Comparison of ENCODE assay signal across 20 cellular contexts in the genomic region with DNA sequence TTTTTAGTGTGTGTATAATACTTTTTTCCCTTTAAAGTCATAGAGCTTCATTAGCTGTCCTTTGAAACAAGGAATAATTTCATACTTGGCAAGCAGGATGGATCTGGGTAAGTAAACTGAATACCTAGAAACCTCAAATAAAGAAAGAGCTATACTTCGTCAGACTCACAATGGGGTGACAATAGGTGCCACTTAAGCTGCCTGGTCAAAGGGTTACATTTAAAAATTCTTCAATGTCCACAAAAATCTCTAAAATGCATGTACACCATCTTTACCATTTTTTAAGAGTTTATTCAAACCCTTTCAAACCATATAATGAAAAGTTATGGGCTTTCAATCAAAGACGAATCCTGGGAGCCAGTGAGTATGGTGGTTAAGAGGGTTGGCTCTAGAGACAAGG. TPM values are rescaled to one million over a fixed set of nuclear protein-coding genes. Genes with fewer than 3 reads are reported as not detected.
DNase-seq lines count a peak whose midpoint lies in the region; ATAC-seq and TF ChIP-seq lines count a peak whose summit lies in the region.
"Had no signal": no experiment of that assay in that cellular context is flagged by ENCODE, and none has a peak within 500 bp of the region (broad histone marks: within the 10 kb centered on the region; RNA-seq: fewer than 3 reads in every experiment).

No MANE protein-coding gene starts in this region.

- in situ Hi-C loops in GM23248 (cut with MboI), result no loop called here

- peaks cover 83% of the 10 kb centered on the region for H3K79me2 ChIP-seq in GM23248 (ENCODE audit: insufficient read depth)

- no peak overlapping the region for H2AFZ ChIP-seq in GM23248
- H2AFZ ChIP-seq: neural progenitor cell had no signal

- TF ChIP-seq CTCF in natural killer cell (IDR thresholded peaks at IDR 0.05) (no peak), psoas muscle (IDR thresholded peaks at IDR 0.05) (no peak)

- no peak overlapping the region for H3K27ac Mint-ChIP-seq in activated CD4-positive, alpha-beta memory T cell treated with anti-CD3 and anti-CD28 coated beads, Interleukin-2, amount 10 ng/mL, durations not matched to agents 7 days and 5 days
- H3K27ac Mint-ChIP-seq in activated CD4-positive, alpha-beta memory T cell treated with anti-CD3 and anti-CD28 coated beads for 36 hours, result no peak overlapping the region
- no peak overlapping the region for H3K27ac Mint-ChIP-seq in activated T-helper 17 cell treated with anti-CD3 and anti-CD28 coated beads, Interleukin-2, amount 50 U/mL, for 72 hours
- peak overlapping the region; percentile 82 for H3K27ac Mint-ChIP-seq in natural killer cell
- H3K27ac Mint-ChIP-seq: neural progenitor cell had no signal

- H3K9me2 ChIP-seq in GM23248 (ENCODE audit: insufficient read depth), result no peaks in the 10 kb centered on the region

- H3K27ac ChIP-seq in GM23248, result no peak overlapping the region
- H3K27ac ChIP-seq in psoas muscle, result no peak overlapping the region
- H3K27ac ChIP-seq: foreskin keratinocyte, neural progenitor cell, upper lobe of right lung had no signal

- H3K4me1 ChIP-seq in GM23248 (ENCODE audit: insufficient read depth), result peaks cover 32% of the 10 kb centered on the region
- H3K4me1 ChIP-seq in psoas muscle, result peaks cover 28% of the 10 kb centered on the region

- no peaks in the 10 kb centered on the region for H3K9me3 ChIP-seq in GM23248 (ENCODE audit: low read depth)
- no peaks in the 10 kb centered on the region for H3K9me3 ChIP-seq in psoas muscle
- H3K9me3 ChIP-seq: upper lobe of right lung had no signal

- no peak for DNase-seq in activated CD4-positive, alpha-beta memory T cell treated with anti-CD3 and anti-CD28 coated beads, Interleukin-2, amount 10 ng/mL, durations not matched to agents 7 days and 5 days
- DNase-seq in activated CD4-positive, alpha-beta memory T cell treated with anti-CD3 and anti-CD28 coated beads for 36 hours, result no peak
- DNase-seq in GM23248 (no peak), natural killer cell (no peak), psoas muscle (no peak), NCI-H187 (lab: John Stamatoyannopoulos, UW) (no peak), T1000 (lab: John Stamatoyannopoulos, UW) (no peak)
- DNase-seq: activated CD4-positive, CD25-positive, alpha-beta regulatory T cell treated with anti-CD3 and anti-CD28 coated beads, Interleukin-2, amount 50 U/mL, for 72 hours; aorta; foreskin keratinocyte; GDM1; mesendoderm; NCI-H226; NK-92 treated with Interleukin-12 subunit alpha and Interleukin-12 subunit beta, amount 100 ng/mL, for 24 hours; retina; stimulated activated naive CD8-positive, alpha-beta T cell treated with anti-CD3 and anti-CD28 coated beads, Interleukin-15, Interleukin-2, amounts not matched to agents 100 U/mL and 50 U/mL, for 24 hours; T-helper 9 cell; upper lobe of right lung had no signal

- POLR2A ChIA-PET in activated CD4-positive, alpha-beta memory T cell treated with anti-CD3 and anti-CD28 coated beads, Interleukin-2, amount 10 ng/mL, durations not matched to agents 7 days and 5 days (lab: Charles Lee), result interaction anchor here (0.7 to 4.0 kb wide), 7 partner anchors 9 to 508 kb away, joined by 3 to 29 read pairs (median 5); no protein-coding TSS in a partner anchor
- POLR2A ChIA-PET in activated CD4-positive, alpha-beta memory T cell treated with anti-CD3 and anti-CD28 coated beads for 36 hours (lab: Charles Lee), result interaction anchor here (1.1 kb wide), 1 partner anchor 25 kb away, joined by 3 read pairs; no protein-coding TSS in a partner anchor

- peaks cover 62% of the 10 kb centered on the region for H3K4me1 Mint-ChIP-seq in activated CD4-positive, alpha-beta memory T cell treated with anti-CD3 and anti-CD28 coated beads, Interleukin-2, amount 10 ng/mL, durations not matched to agents 7 days and 5 days
- peaks cover 66% of the 10 kb centered on the region for H3K4me1 Mint-ChIP-seq in activated CD4-positive, alpha-beta memory T cell treated with anti-CD3 and anti-CD28 coated beads for 36 hours (ENCODE audit: low read depth)
- peaks cover 28% of the 10 kb centered on the region for H3K4me1 Mint-ChIP-seq in activated T-helper 17 cell treated with anti-CD3 and anti-CD28 coated beads, Interleukin-2, amount 50 U/mL, for 72 hours
- peaks cover 50 to 56% of the 10 kb centered on the region in 2 donors for H3K4me1 Mint-ChIP-seq in natural killer cell

- peaks cover 62% of the 10 kb centered on the region for H3K36me3 Mint-ChIP-seq in activated CD4-positive, alpha-beta memory T cell treated with anti-CD3 and anti-CD28 coated beads, Interleukin-2, amount 10 ng/mL, durations not matched to agents 7 days and 5 days (ENCODE audit: low read depth)
- H3K36me3 Mint-ChIP-seq in activated CD4-positive, alpha-beta memory T cell treated with anti-CD3 and anti-CD28 coated beads for 36 hours, result peaks cover 25% of the 10 kb centered on the region
- peaks cover 64% of the 10 kb centered on the region for H3K36me3 Mint-ChIP-seq in activated T-helper 17 cell treated with anti-CD3 and anti-CD28 coated beads, Interleukin-2, amount 50 U/mL, for 72 hours (ENCODE audit: low read depth)
- H3K36me3 Mint-ChIP-seq in natural killer cell, result peaks cover 10% of the 10 kb centered on the region

- H3K27me3 Mint-ChIP-seq in activated CD4-positive, alpha-beta memory T cell treated with anti-CD3 and anti-CD28 coated beads, Interleukin-2, amount 10 ng/mL, durations not matched to agents 7 days and 5 days, result no peaks in the 10 kb centered on the region
- H3K27me3 Mint-ChIP-seq in activated CD4-positive, alpha-beta memory T cell treated with anti-CD3 and anti-CD28 coated beads for 36 hours, result no peaks in the 10 kb centered on the region
- H3K27me3 Mint-ChIP-seq in activated T-helper 17 cell treated with anti-CD3 and anti-CD28 coated beads, Interleukin-2, amount 50 U/mL, for 72 hours, result no peaks in the 10 kb centered on the region
- no peaks in the 10 kb centered on the region for H3K27me3 Mint-ChIP-seq in natural killer cell (ENCODE audit: low read depth in 2 of 2)

- peak overlapping the region; percentile 37 for H3K4me3 Mint-ChIP-seq in activated CD4-positive, alpha-beta memory T cell treated with anti-CD3 and anti-CD28 coated beads, Interleukin-2, amount 10 ng/mL, durations not matched to agents 7 days and 5 days
- H3K4me3 Mint-ChIP-seq in activated CD4-positive, alpha-beta memory T cell treated with anti-CD3 and anti-CD28 coated beads for 36 hours, result no peak overlapping the region
- H3K4me3 Mint-ChIP-seq in activated T-helper 17 cell treated with anti-CD3 and anti-CD28 coated beads, Interleukin-2, amount 50 U/mL, for 72 hours, result peak overlapping the region; percentile 90
- peak overlapping the region; percentile 89 for H3K4me3 Mint-ChIP-seq in natural killer cell
- H3K4me3 Mint-ChIP-seq: neural progenitor cell had no signal

- CTCF ChIA-PET in activated CD4-positive, alpha-beta memory T cell treated with anti-CD3 and anti-CD28 coated beads, Interleukin-2, amount 10 ng/mL, durations not matched to agents 7 days and 5 days (lab: Charles Lee), result interaction anchor here (1.1 to 3.6 kb wide), 2 partner anchors 27 to 148 kb away, joined by 4 to 9 read pairs; no protein-coding TSS in a partner anchor
- CTCF ChIA-PET in activated CD4-positive, alpha-beta memory T cell treated with anti-CD3 and anti-CD28 coated beads for 36 hours (lab: Charles Lee), result interaction anchor here (0.7 to 0.8 kb wide), 2 partner anchors 13 to 90 kb away, joined by 3 to 4 read pairs; no protein-coding TSS in a partner anchor

- peak overlapping the region; percentile 5 for H3K4me2 ChIP-seq in GM23248 (ENCODE audit: unreplicated experiment)
- H3K4me2 ChIP-seq: neural progenitor cell had no signal

- WGBS in GM23248 (ENCODE audit: low coverage in 1 of 2, low lambda C conversion rate in 2 of 2, missing lambda C conversion rate in 2 of 2), 2 experiments, result 69 to 76% methylated on average over 2 of the region's 2 CpGs
- 81 to 93% (median 86%) methylated on average over 2 of the region's 2 CpGs for WGBS in psoas muscle, 3 donors

- intact Hi-C loops in activated CD4-positive, alpha-beta memory T cell treated with anti-CD3 and anti-CD28 coated beads for 36 hours (cut with micrococcal nuclease), result loop anchor here (10.0 kb wide), 2 partner anchors 292 to 592 kb away; a partner anchor contains a TSS
- intact Hi-C loops in natural killer cell (cut with micrococcal nuclease), result loop anchor here (10.0 kb wide), 1 partner anchor 108 kb away; a partner anchor contains a TSS
- intact Hi-C loops in psoas muscle (cut with DNase I), result no loop called here

- H3K36me3 ChIP-seq in GM23248 (ENCODE audit: low read depth) (peaks cover 20% of the 10 kb centered on the region), psoas muscle (ENCODE audit: insufficient read depth in 1 of 2, low read depth in 1 of 2) (peaks cover 0 to 39% of the 10 kb centered on the region in 2 donors)

- H3K27me3 ChIP-seq in GM23248 (replicated peaks; ENCODE audit: insufficient read depth) (no peaks in the 10 kb centered on the region), psoas muscle (ENCODE audit: insufficient read depth in 3 of 3, low read length in 2 of 3) (no peaks in the 10 kb centered on the region)
- H3K27me3 ChIP-seq: foreskin keratinocyte, neural progenitor cell, upper lobe of right lung had no signal

- no peak for ATAC-seq in activated T-helper 17 cell treated with anti-CD3 and anti-CD28 coated beads, Interleukin-2, amount 50 U/mL, for 72 hours (replicated peaks)
- ATAC-seq in natural killer cell (no peak), psoas muscle (no peak)
- ATAC-seq: foreskin keratinocyte; stimulated activated naive CD8-positive, alpha-beta T cell treated with anti-CD3 and anti-CD28 coated beads, Interleukin-15, Interleukin-2, amounts not matched to agents 100 U/mL and 50 U/mL, for 24 hours; upper lobe of right lung had no signal

- no peaks in the 10 kb centered on the region for H4K20me1 ChIP-seq in GM23248 (ENCODE audit: insufficient read depth)

- H3F3A ChIP-seq in GM23248 (ENCODE audit: insufficient read depth), result peaks cover 21% of the 10 kb centered on the region; the same call in 1 of the 2 replicates

- no peaks in the 10 kb centered on the region for H3K9me3 Mint-ChIP-seq in activated CD4-positive, alpha-beta memory T cell treated with anti-CD3 and anti-CD28 coated beads, Interleukin-2, amount 10 ng/mL, durations not matched to agents 7 days and 5 days
- no peaks in the 10 kb centered on the region for H3K9me3 Mint-ChIP-seq in activated CD4-positive, alpha-beta memory T cell treated with anti-CD3 and anti-CD28 coated beads for 36 hours
- H3K9me3 Mint-ChIP-seq in activated T-helper 17 cell treated with anti-CD3 and anti-CD28 coated beads, Interleukin-2, amount 50 U/mL, for 72 hours, result no peaks in the 10 kb centered on the region
- H3K9me3 Mint-ChIP-seq in natural killer cell, result no peaks in the 10 kb centered on the region
- H3K9me3 Mint-ChIP-seq: neural progenitor cell had no signal

- H3K4me3 ChIP-seq in GM23248 (no peak overlapping the region), psoas muscle (no peak overlapping the region)
- H3K4me3 ChIP-seq: neural progenitor cell, upper lobe of right lung had no signal

- H3K9ac ChIP-seq in GM23248, result no peak overlapping the region
- H3K9ac ChIP-seq: neural progenitor cell had no signal

RNA-seq across cellular contexts. Expression of a gene that starts 3.1 kb away (rescaled TPM):
- total RNA-seq in activated CD4-positive, alpha-beta memory T cell treated with anti-CD3 and anti-CD28 coated beads, Interleukin-2, amount 10 ng/mL, durations not matched to agents 7 days and 5 days, result 100 to 1,000 TPM; 107 to 112 TPM
- total RNA-seq in activated CD4-positive, alpha-beta memory T cell treated with anti-CD3 and anti-CD28 coated beads for 36 hours, result 10 to 100 TPM; 52.1 to 56.7 TPM
- 23.4 and 26.4 TPM in 2 replicates for total RNA-seq in GM23248 (2014; rRNA removed; shearing (Covaris generic))
- polyA plus RNA-seq in GM23248 (2016; fragmentation: Nextera tagmentation; extraction: Ambion mirVana) (42.1 TPM in 2 replicates), psoas muscle (10 to 100 TPM; 10.8 to 20.3 (median 13.3) TPM)
- 10 to 100 TPM; 70.8 to 75.2 TPM for total RNA-seq in activated T-helper 17 cell treated with anti-CD3 and anti-CD28 coated beads, Interleukin-2, amount 50 U/mL, for 72 hours
- total RNA-seq in natural killer cell (100 to 1,000 TPM in 2 of 3 donors, 10 to 100 TPM in 1; 98.8 to 118 (median 117) TPM), psoas muscle (10 to 100 TPM; 17.5 to 29.7 (median 26.4) TPM)

RNA-seq across cellular contexts. Expression of a gene that starts 6.1 kb away (rescaled TPM):
- total RNA-seq in activated CD4-positive, alpha-beta memory T cell treated with anti-CD3 and anti-CD28 coated beads, Interleukin-2, amount 10 ng/mL, durations not matched to agents 7 days and 5 days, result 10 to 100 TPM; 84.3 to 85.2 TPM
- 10 to 100 TPM; 45.0 to 46.6 TPM for total RNA-seq in activated CD4-positive, alpha-beta memory T cell treated with anti-CD3 and anti-CD28 coated beads for 36 hours
- 237 and 241 TPM in 2 replicates for total RNA-seq in GM23248 (2014; rRNA removed; shearing (Covaris generic))
- polyA plus RNA-seq in GM23248 (2016; fragmentation: Nextera tagmentation; extraction: Ambion mirVana) (74.8 and 77.3 TPM in 2 replicates), psoas muscle (1 to 10 TPM; 6.8 to 9.0 (median 7.4) TPM)
- total RNA-seq in activated T-helper 17 cell treated with anti-CD3 and anti-CD28 coated beads, Interleukin-2, amount 50 U/mL, for 72 hours, result 10 to 100 TPM; 61.4 to 68.5 TPM
- total RNA-seq in natural killer cell (10 to 100 TPM; 74.9 to 93.6 (median 90.7) TPM), psoas muscle (10 to 100 TPM in 2 of 4 donors, 1 to 10 TPM in 2; 8.7 to 16.3 (median 11.7) TPM)

RNA-seq across cellular contexts. Expression of a gene that starts 55.2 kb away (rescaled TPM):
- total RNA-seq in activated CD4-positive, alpha-beta memory T cell treated with anti-CD3 and anti-CD28 coated beads, Interleukin-2, amount 10 ng/mL, durations not matched to agents 7 days and 5 days, result 10 to 100 TPM; 26.2 to 29.1 TPM
- 10 to 100 TPM; 14.2 to 17.1 TPM for total RNA-seq in activated CD4-positive, alpha-beta memory T cell treated with anti-CD3 and anti-CD28 coated beads for 36 hours
- total RNA-seq in GM23248 (2014; rRNA removed; shearing (Covaris generic)), result 21.2 and 29.7 TPM in 2 replicates
- 8.5 and 12.3 TPM in 2 replicates for polyA plus RNA-seq in GM23248 (2016; fragmentation: Nextera tagmentation; extraction: Ambion mirVana)
- 10 to 100 TPM in 1 of 2 donors, 1 to 10 TPM in 1; 9.9 to 16.3 TPM for total RNA-seq in activated T-helper 17 cell treated with anti-CD3 and anti-CD28 coated beads, Interleukin-2, amount 50 U/mL, for 72 hours
- 10 to 100 TPM in 2 of 3 donors, 1 to 10 TPM in 1; 9.9 to 12.1 (median 10.9) TPM for total RNA-seq in natural killer cell
- total RNA-seq in psoas muscle, result 1 to 10 TPM; 3.1 to 9.8 (median 6.1) TPM
- 10 to 100 TPM in 1 of 3 donors, 1 to 10 TPM in 2; 6.9 to 19.1 (median 7.4) TPM for polyA plus RNA-seq in psoas muscle

Comparison
In these comparisons a context has a peak if more than half of its experiments do, and no peak if none do; other contexts are left out.
1. H3K27ac Mint-ChIP-seq: peak in natural killer cell (2 of 2); none in activated CD4-positive, alpha-beta memory T cell treated with anti-CD3 and anti-CD28 coated beads, Interleukin-2, amount 10 ng/mL, durations not matched to agents 7 days and 5 days (single experiment), activated CD4-positive, alpha-beta memory T cell treated with anti-CD3 and anti-CD28 coated beads for 36 hours (single experiment) and activated T-helper 17 cell treated with anti-CD3 and anti-CD28 coated beads, Interleukin-2, amount 50 U/mL, for 72 hours (single experiment).
2. intact Hi-C loops: an anchor here in activated CD4-positive, alpha-beta memory T cell treated with anti-CD3 and anti-CD28 coated beads for 36 hours (10.0 kb wide) and natural killer cell (10.0 kb wide); none called in psoas muscle.